ENCODE assay signal across 8 cellular contexts in the genomic region with DNA sequence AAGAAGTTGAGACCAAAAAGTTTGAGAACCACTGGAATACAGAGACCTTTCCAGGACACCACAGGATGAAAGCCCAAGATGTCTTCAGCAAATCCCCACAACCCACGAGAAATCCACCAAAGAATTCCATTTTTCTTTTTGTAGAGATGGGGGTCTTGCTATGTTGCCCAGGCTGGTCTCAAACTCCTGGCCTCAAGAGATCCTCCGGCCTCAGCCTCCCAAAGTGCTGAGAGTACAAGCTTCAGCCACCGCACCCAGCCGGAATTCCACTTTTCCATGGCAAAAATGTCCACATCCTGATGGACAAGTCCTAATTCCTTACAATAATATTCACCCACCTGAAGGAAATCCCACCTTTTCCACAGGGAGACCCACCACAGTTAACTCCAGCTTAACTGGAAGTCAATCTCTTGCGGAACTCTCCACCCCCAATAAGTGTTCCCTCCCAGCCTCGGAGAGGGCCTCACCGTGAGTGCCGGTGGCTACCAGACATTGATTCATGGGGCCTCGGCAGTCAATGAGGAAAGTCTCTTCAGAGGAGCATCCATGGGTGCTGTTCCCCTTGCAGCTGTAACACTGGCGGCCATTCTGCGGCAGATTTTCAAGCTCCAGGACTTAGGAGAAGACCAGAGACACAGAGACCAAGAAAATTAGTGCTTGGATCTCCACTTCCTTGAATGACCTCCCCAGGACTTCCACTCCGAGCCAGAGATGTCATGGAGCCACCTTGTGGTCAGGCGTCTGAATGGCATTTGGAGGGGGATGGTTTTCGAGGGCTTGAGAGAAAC. TPM values are rescaled to one million over a fixed set of nuclear protein-coding genes. Genes with fewer than 3 reads are reported as not detected.
A peak's percentile ranks its signal among the peaks of the same experiment; 100 is the strongest.
DNase-seq lines count a peak whose midpoint lies in the region; ATAC-seq and TF ChIP-seq lines count a peak whose summit lies in the region.

No MANE protein-coding gene starts in this region.

- no peak overlapping the region for H3K27ac Mint-ChIP-seq in chondrocyte (ENCODE audit: unreplicated experiment)

- H3K4me3 Mint-ChIP-seq in chondrocyte (ENCODE audit: unreplicated experiment) = no peak overlapping the region

- no peaks in the 10 kb centered on the region for H3K9me3 Mint-ChIP-seq in chondrocyte (ENCODE audit: low read depth)

- peak; percentile 98 for ATAC-seq in left lobe of liver
- no peak for ATAC-seq in GM18517 (IDR thresholded peaks at IDR 0.05; ENCODE audit: unreplicated experiment)

- DNase-seq in NCI-H1694 treated with DMSO at 0.1 percent for 48 hours (lab: John Stamatoyannopoulos, UW) = peak; percentile 17
- DNase-seq in NCI-H1694 (lab: John Stamatoyannopoulos, UW) = no peak
- DNase-seq in LoVo (ENCODE audit: low spot score) = peak; percentile 47
- peak; percentile 72 for DNase-seq in SW480 (ENCODE audit: low spot score)
- DNase-seq in chondrocyte (ENCODE audit: low spot score) = no peak
- DNase-seq in left lobe of liver (ENCODE audit: low spot score) = peak; percentile 62
- DNase-seq in stimulated activated CD4-positive, alpha-beta T cell treated with anti-CD3 and anti-CD28 coated beads, Interleukin-2, amount 100 ng/mL, for 48 hours = peak; percentile 33 to 43

- peak; percentile 83 for TF ChIP-seq CTCF in chondrocyte (IDR thresholded peaks at IDR 0.05)

- H3K36me3 Mint-ChIP-seq in chondrocyte (ENCODE audit: low read depth) = peaks cover 24% of the 10 kb centered on the region

- H3K4me1 Mint-ChIP-seq in chondrocyte (ENCODE audit: low read depth) = no peaks in the 10 kb centered on the region

- H3K27me3 Mint-ChIP-seq in chondrocyte (ENCODE audit: low read depth) = no peaks in the 10 kb centered on the region

RNA-seq across cellular contexts. Expression of a gene that starts 12.3 kb away (rescaled TPM):
- total RNA-seq in chondrocyte (5.6 to 7.1 TPM (median 6.1 TPM) in 3 replicates), left lobe of liver (5.1 TPM)

RNA-seq across cellular contexts. Expression of a gene that starts 18.0 kb away (rescaled TPM):
- total RNA-seq in chondrocyte (16.3 to 23.6 TPM (median 19.9 TPM) in 3 replicates), left lobe of liver (3.4 TPM)

RNA-seq across cellular contexts. Expression of a gene that starts 32.5 kb away (rescaled TPM):
- total RNA-seq in chondrocyte (50.7 to 53.9 TPM (median 52.5 TPM) in 3 replicates), left lobe of liver (15.7 TPM)

RNA-seq across cellular contexts. Expression of a gene that starts 40.1 kb away (rescaled TPM):
- total RNA-seq in chondrocyte = 0.12 to 0.27 TPM in 2 of 3 replicates, not detected in the other
- total RNA-seq in left lobe of liver = 0.35 TPM

RNA-seq across cellular contexts. Expression of a gene that starts 55.6 kb away (rescaled TPM):
- total RNA-seq in chondrocyte (11.9 to 17.6 TPM (median 12.1 TPM) in 3 replicates), left lobe of liver (7.7 TPM)

Comparison
In these comparisons a context has a peak if more than half of its experiments do, and no peak if none do; other contexts are left out.
1. DNase-seq: peak in NCI-H1694 treated with DMSO at 0.1 percent for 48 hours (single experiment), LoVo (single experiment), SW480 (single experiment), left lobe of liver (single experiment) and stimulated activated CD4-positive, alpha-beta T cell treated with anti-CD3 and anti-CD28 coated beads, Interleukin-2, amount 100 ng/mL, for 48 hours (2 of 2); none in NCI-H1694 (single experiment) and chondrocyte (single experiment).